In the genomic region with DNA sequence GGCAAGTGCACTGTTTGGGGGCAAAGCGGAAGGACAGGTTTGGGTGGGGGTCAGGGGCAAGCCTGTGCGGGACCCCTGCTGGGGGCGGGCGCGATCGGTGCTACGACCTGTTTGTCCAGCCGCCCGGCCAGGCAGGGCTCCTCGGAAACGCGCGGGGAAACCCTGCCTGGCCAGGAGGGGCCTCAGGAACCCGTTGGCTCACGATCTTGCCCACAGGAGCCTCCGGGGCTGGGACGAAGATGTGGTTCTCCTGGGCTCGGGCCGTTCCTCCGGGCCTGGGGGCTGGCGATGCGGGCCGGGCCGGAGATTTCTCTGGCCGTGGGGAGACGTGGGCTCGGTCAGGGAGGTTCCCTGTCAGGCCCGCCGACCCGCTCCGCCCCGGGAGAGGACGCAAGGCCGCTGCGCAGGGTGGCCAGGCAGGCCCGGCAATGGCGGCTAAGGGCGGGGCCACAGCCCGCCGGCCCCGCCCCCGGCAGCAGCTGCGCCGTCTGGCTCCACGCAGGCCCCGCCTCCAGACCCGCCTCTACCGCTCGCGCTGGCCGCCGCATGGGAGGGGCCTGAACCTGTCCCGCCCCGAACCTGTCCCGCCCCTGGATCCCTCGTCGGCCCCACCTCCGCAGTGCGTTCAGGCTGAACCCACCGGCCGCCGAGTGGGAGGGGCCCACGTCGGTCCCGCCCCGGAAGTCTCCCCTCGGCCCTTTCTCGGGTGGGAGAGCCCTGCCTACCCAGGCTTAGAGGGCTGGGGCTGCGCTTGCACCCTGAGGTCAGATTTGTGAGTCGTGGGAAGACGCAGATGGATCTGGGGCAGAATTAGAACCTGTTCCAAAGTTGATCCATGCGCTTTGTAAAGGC, we compare ENCODE assay signal across 8 cellular contexts. TPM values are rescaled to one million over a fixed set of nuclear protein-coding genes. Genes with fewer than 3 reads are reported as not detected.
DNase-seq lines count a peak whose midpoint lies in the region; ATAC-seq and TF ChIP-seq lines count a peak whose summit lies in the region.

TSS of gene FAM3A (minus strand) at position 430 of the 852 bp plus-strand sequence. CDS start 460 bp downstream, outside the sequence.

- H3K4me1 ChIP-seq in SK-N-SH (ENCODE audit: control insufficient read depth in 1 of 2, insufficient read depth in 2 of 2, low read depth in 1 of 2, low read length in 1 of 2) (peaks cover 0 to 6% of the 10 kb centered on the region in 2 experiments; a peak in 1 of 4 replicates), osteoblast (ENCODE audit: insufficient read depth, low read length) (peaks cover 5% of the 10 kb centered on the region)

- TF ChIP-seq RAD21 in SK-N-SH (IDR thresholded peaks at IDR 0.05; ENCODE audit: low read length), result no peak

- CTCF ChIA-PET in SK-N-SH (lab: Yijun Ruan, JAX), result no interaction called here

- peak within 1 kb of the TSS; percentile 73 for H3K4me3 ChIP-seq in GM08714 (ENCODE audit: low read length)
- peak within 1 kb of the TSS; percentile 58 to 66 for H3K4me3 ChIP-seq in SK-N-SH (ENCODE audit: low read depth in 2 of 2, low read length in 1 of 2)
- H3K4me3 ChIP-seq in osteoblast (ENCODE audit: insufficient read depth, low read length), result peak within 1 kb of the TSS; percentile 76

- WGBS in SK-N-SH (ENCODE audit: low lambda C conversion rate), result 42% methylated on average over 37 of the region's 72 CpGs

- DNase-seq in NCI-H1092 (lab: John Stamatoyannopoulos, UW) (peak; percentile 90), SK-N-SH (peak; percentile 93), glomerular visceral epithelial cell (ENCODE audit: extremely low spot score) (peak; percentile 90), osteoblast (ENCODE audit: insufficient read length, low spot score, missing footprints) (peak; percentile 96)
- peak; percentile 91 for DNase-seq in activated naive CD4-positive, alpha-beta T cell treated with anti-CD3 and anti-CD28 coated beads, Interleukin-2, amount 50 U/mL, for 16 hours

- peak within 1 kb of the TSS; percentile 73 for H3K9ac ChIP-seq in SK-N-SH

- H3K36me3 ChIP-seq in SK-N-SH (replicated peaks in 1 of 2; ENCODE audit: control insufficient read depth in 1 of 2, insufficient read depth in 2 of 2, low read length in 1 of 2) (no peaks in the 10 kb centered on the region), osteoblast (ENCODE audit: insufficient read depth, low read length) (no peaks in the 10 kb centered on the region)

- ATAC-seq in HG02571 (IDR thresholded peaks at IDR 0.05; ENCODE audit: unreplicated experiment), result peak; percentile 83

- POLR2A ChIA-PET in SK-N-SH (lab: Yijun Ruan, JAX), result interaction anchor here (1.2 kb wide), 1 partner anchor 26 kb away, joined by 5 read pairs; the partner anchor contains the start of gene SLC10A3

- H3K4me2 ChIP-seq in SK-N-SH, result peak within 1 kb of the TSS; percentile 76
- H3K4me2 ChIP-seq in osteoblast (ENCODE audit: insufficient read depth, low read length), result peak within 1 kb of the TSS; percentile 93

- peaks cover 6% of the 10 kb centered on the region for H3K79me2 ChIP-seq in SK-N-SH (ENCODE audit: insufficient read depth)
- H3K79me2 ChIP-seq in osteoblast (ENCODE audit: insufficient read depth, low read length), result peaks cover 10% of the 10 kb centered on the region

- no peak within 1 kb of the TSS; the same call in 1 of the 2 replicates for H2AFZ ChIP-seq in SK-N-SH (ENCODE audit: low read depth)
- peak within 1 kb of the TSS; percentile 76 for H2AFZ ChIP-seq in osteoblast (ENCODE audit: low read length)

- H4K20me1 ChIP-seq in SK-N-SH (ENCODE audit: insufficient read depth) (no peaks in the 10 kb centered on the region), osteoblast (ENCODE audit: insufficient read depth, low read length) (no peaks in the 10 kb centered on the region)

- H3K27ac ChIP-seq in SK-N-SH (ENCODE audit: low read depth in 2 of 2, low read length in 1 of 2) (peak within 1 kb of the TSS; percentile 49 to 65; a peak in 3 of 4 replicates), osteoblast (ENCODE audit: low read depth, low read length) (peak within 1 kb of the TSS; percentile 79), temporal lobe (ENCODE audit: low read depth, low read length) (peak within 1 kb of the TSS; percentile 98)

- H3K27me3 ChIP-seq in SK-N-SH (ENCODE audit: insufficient read depth) (peaks cover 6% of the 10 kb centered on the region; the same call in 1 of the 2 replicates), osteoblast (ENCODE audit: insufficient read depth, low read length) (no peaks in the 10 kb centered on the region)

- TF ChIP-seq CTCF in SK-N-SH (IDR thresholded peaks at IDR 0.05) (no peak), osteoblast (IDR thresholded peaks at IDR 0.05; ENCODE audit: extremely low read depth, low read depth, low read length) (no peak)

- H3F3A ChIP-seq in SK-N-SH (replicated peaks; ENCODE audit: insufficient read depth), result no peaks in the 10 kb centered on the region

- H3K9me2 ChIP-seq in SK-N-SH, result no peaks in the 10 kb centered on the region

- no peaks in the 10 kb centered on the region for H3K9me3 ChIP-seq in SK-N-SH
- H3K9me3 ChIP-seq in osteoblast (ENCODE audit: low read depth, low read length), result no peaks in the 10 kb centered on the region

- TF ChIP-seq EP300 in SK-N-SH (IDR thresholded peaks at IDR 0.05; ENCODE audit: borderline replicate concordance in 1 of 2, low read depth in 1 of 2, low read length in 1 of 2), result no peak

TF ChIP-seq in SK-N-SH, 30 proteins besides CTCF, POLR2A, EP300 and RAD21:
- TF ChIP-seq POLR2AphosphoS5 (IDR thresholded peaks at IDR 0.05; ENCODE audit: low read depth, low read length) (peak; percentile 74; the same call in 1 of the 2 replicates), TCF12 (IDR thresholded peaks at IDR 0.05) (no peak), REST (IDR thresholded peaks at IDR 0.05; ENCODE audit: low read depth, low read length) (no peak), GATA2 (CRISPR knock-in tag; IDR thresholded peaks at IDR 0.05) (no peak), SMC3 (IDR thresholded peaks at IDR 0.05; ENCODE audit: low read depth, low read length) (no peak), GABPA (IDR thresholded peaks at IDR 0.05; ENCODE audit: low read depth) (peak; percentile 47), FOSL2 (IDR thresholded peaks at IDR 0.05; ENCODE audit: borderline replicate concordance, low read depth) (no peak), YY1 (IDR thresholded peaks at IDR 0.05; ENCODE audit: low read depth) (peak; percentile 81), NRF1 (IDR thresholded peaks at IDR 0.05; ENCODE audit: low read depth, low read length) (peak; percentile 65), MEF2A (IDR thresholded peaks at IDR 0.05; ENCODE audit: borderline replicate concordance, low read depth) (no peak), RFX5 (IDR thresholded peaks at IDR 0.05; ENCODE audit: low read length) (no peak), PBX3 (IDR thresholded peaks at IDR 0.05) (no peak), SIN3A (IDR thresholded peaks at IDR 0.05; ENCODE audit: borderline replicate concordance, low read depth, low read length) (no peak; the same call in 1 of the 2 replicates)
- TF ChIP-seq, protein P1, sequence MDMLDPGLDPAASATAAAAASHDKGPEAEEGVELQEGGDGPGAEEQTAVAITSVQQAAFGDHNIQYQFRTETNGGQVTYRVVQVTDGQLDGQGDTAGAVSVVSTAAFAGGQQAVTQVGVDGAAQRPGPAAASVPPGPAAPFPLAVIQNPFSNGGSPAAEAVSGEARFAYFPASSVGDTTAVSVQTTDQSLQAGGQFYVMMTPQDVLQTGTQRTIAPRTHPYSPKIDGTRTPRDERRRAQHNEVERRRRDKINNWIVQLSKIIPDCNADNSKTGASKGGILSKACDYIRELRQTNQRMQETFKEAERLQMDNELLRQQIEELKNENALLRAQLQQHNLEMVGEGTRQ (IDR thresholded peaks at IDR 0.05; ENCODE audit: borderline replicate concordance, low read depth, low read length), result no peak

RNA-seq across cellular contexts. Expression of gene FAM3A, which starts in this region (rescaled TPM):
- polyA plus RNA-seq in SK-N-SH (2012; rRNA removed), result 36.7 and 42.1 TPM in 2 replicates
- 17.2 and 28.6 TPM in 2 replicates for polyA plus RNA-seq in SK-N-SH (2012; cell fraction: cytosol; rRNA removed)
- polyA plus RNA-seq in SK-N-SH (2012; cell fraction: nucleus; rRNA removed), result 81.3 and 93.7 TPM in 2 replicates
- total RNA-seq in osteoblast (20.6 and 21.4 TPM in 2 replicates), temporal lobe (8.4 TPM)

Comparison
In these comparisons a context has a peak if more than half of its experiments do, and no peak if none do; other contexts are left out.
1. Peak in every context shown above with its lines: DNase-seq, ATAC-seq, H3K4me3 ChIP-seq and H3K27ac ChIP-seq.